In genomic region chr1:66747500-66747899, GRCh38 we compare ENCODE assay signal across 2 cellular contexts.
TF ChIP-seq lines count a peak whose summit lies in the region.

No MANE protein-coding gene starts in this region.

TF ChIP-seq in HCT116, 20 proteins besides CTCF, POLR2A, EP300 and RAD21:
- TF ChIP-seq EZH2phosphoT487 (IDR thresholded peaks at IDR 0.05; ENCODE audit: borderline replicate concordance), result no peak
- no peak for TF ChIP-seq CBX3 (IDR thresholded peaks at IDR 0.05; ENCODE audit: low read depth)
- no peak for TF ChIP-seq EGR1 (IDR thresholded peaks at IDR 0.05; ENCODE audit: low read depth)
- no peak for TF ChIP-seq ELF1 (IDR thresholded peaks at IDR 0.05; ENCODE audit: borderline replicate concordance, low read depth)
- no peak for TF ChIP-seq EZH2 (IDR thresholded peaks at IDR 0.05)
- no peak for TF ChIP-seq JUND (IDR thresholded peaks at IDR 0.05)

TF ChIP-seq in HepG2, 621 proteins besides CTCF, POLR2A, EP300 and RAD21:
- no peak for TF ChIP-seq SRSF1 (optimal IDR thresholded peaks at IDR 0.05; ENCODE audit: low read depth, low read length)
- no peak for TF ChIP-seq CBX1 (IDR thresholded peaks at IDR 0.05; ENCODE audit: low read depth)
- no peak for TF ChIP-seq ONECUT2 (CRISPR knock-in tag; IDR thresholded peaks at IDR 0.05)
TF ChIP-seq in HepG2: peak in this region for 0.
